ENCODE assay signal across 1 cellular context in the genomic region with DNA sequence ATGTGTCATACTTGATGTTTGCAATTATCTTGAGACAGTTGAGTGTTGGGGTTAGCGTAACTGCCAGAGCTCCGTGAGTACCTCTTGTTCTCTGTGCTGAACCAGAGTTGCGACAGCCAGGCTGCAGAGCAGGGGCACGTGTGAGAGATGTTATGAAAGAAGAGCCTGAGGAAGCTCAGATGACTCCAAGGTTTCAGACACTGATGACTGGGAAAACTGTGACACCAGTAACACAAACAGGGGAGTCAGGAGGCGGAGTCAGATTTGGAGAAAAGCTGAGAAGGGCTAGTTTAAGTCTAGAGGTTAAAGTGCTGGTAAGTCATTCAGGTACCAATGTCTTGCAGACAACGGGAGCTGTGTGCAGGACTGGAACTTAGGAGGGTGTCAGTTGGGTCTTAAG.
TF ChIP-seq lines count a peak whose summit lies in the region.

No MANE protein-coding gene starts in this region.

TF ChIP-seq in H1, 55 proteins besides CTCF, POLR2A, EP300 and RAD21:
- TF ChIP-seq SAP30 (IDR thresholded peaks at IDR 0.05; ENCODE audit: insufficient read depth, insufficient replicate concordance, low read length), result no peak
- no peak for TF ChIP-seq ZNF274 (IDR thresholded peaks at IDR 0.05; ENCODE audit: borderline replicate concordance, extremely low read depth, low read length)
- TF ChIP-seq RXRA (IDR thresholded peaks at IDR 0.05; ENCODE audit: insufficient read depth, low read depth, low read length), result no peak
- no peak for TF ChIP-seq TAF7 (optimal IDR thresholded peaks at IDR 0.05; ENCODE audit: borderline replicate concordance, low read depth, low read length)
- TF ChIP-seq TEAD4 (IDR thresholded peaks at IDR 0.05; ENCODE audit: low read depth, low read length), result no peak
- TF ChIP-seq EZH2 (IDR thresholded peaks at IDR 0.05; ENCODE audit: low read depth, low read length, severe bottlenecking), result no peak
- TF ChIP-seq, protein P1, sequence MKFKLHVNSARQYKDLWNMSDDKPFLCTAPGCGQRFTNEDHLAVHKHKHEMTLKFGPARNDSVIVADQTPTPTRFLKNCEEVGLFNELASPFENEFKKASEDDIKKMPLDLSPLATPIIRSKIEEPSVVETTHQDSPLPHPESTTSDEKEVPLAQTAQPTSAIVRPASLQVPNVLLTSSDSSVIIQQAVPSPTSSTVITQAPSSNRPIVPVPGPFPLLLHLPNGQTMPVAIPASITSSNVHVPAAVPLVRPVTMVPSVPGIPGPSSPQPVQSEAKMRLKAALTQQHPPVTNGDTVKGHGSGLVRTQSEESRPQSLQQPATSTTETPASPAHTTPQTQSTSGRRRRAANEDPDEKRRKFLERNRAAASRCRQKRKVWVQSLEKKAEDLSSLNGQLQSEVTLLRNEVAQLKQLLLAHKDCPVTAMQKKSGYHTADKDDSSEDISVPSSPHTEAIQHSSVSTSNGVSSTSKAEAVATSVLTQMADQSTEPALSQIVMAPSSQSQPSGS (IDR thresholded peaks at IDR 0.05; ENCODE audit: low read length), result no peak
- no peak for TF ChIP-seq SP2 (IDR thresholded peaks at IDR 0.05; ENCODE audit: low read length)
- TF ChIP-seq BCL11A (IDR thresholded peaks at IDR 0.05; ENCODE audit: low read depth in 2 of 2, low read length in 2 of 2), result no peak
- TF ChIP-seq HDAC6 (IDR thresholded peaks at IDR 0.05; ENCODE audit: low read depth, low read length), result no peak
- TF ChIP-seq CBX5 (IDR thresholded peaks at IDR 0.05; ENCODE audit: low read depth, low read length), result no peak
- TF ChIP-seq MAFK (IDR thresholded peaks at IDR 0.05; ENCODE audit: low read depth, low read length), result no peak
- TF ChIP-seq, protein P2, sequence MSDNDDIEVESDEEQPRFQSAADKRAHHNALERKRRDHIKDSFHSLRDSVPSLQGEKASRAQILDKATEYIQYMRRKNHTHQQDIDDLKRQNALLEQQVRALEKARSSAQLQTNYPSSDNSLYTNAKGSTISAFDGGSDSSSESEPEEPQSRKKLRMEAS (IDR thresholded peaks at IDR 0.05), result no peak
- TF ChIP-seq SIX5 (IDR thresholded peaks at IDR 0.05; ENCODE audit: low read depth, low read length), result no peak
- no peak for TF ChIP-seq KDM5A (IDR thresholded peaks at IDR 0.05; ENCODE audit: low read length)
- no peak for TF ChIP-seq ASH2L (IDR thresholded peaks at IDR 0.05; ENCODE audit: low read length)
- TF ChIP-seq SUZ12 (IDR thresholded peaks at IDR 0.05; ENCODE audit: low read length), result no peak
- TF ChIP-seq JUND (IDR thresholded peaks at IDR 0.05; ENCODE audit: low read length), result no peak
- TF ChIP-seq KDM1A (IDR thresholded peaks at IDR 0.05; ENCODE audit: borderline replicate concordance, low read length), result no peak
TF ChIP-seq in H1: peak in this region for 0.
